ENCODE assay signal across 8 cellular contexts in the genomic region with DNA sequence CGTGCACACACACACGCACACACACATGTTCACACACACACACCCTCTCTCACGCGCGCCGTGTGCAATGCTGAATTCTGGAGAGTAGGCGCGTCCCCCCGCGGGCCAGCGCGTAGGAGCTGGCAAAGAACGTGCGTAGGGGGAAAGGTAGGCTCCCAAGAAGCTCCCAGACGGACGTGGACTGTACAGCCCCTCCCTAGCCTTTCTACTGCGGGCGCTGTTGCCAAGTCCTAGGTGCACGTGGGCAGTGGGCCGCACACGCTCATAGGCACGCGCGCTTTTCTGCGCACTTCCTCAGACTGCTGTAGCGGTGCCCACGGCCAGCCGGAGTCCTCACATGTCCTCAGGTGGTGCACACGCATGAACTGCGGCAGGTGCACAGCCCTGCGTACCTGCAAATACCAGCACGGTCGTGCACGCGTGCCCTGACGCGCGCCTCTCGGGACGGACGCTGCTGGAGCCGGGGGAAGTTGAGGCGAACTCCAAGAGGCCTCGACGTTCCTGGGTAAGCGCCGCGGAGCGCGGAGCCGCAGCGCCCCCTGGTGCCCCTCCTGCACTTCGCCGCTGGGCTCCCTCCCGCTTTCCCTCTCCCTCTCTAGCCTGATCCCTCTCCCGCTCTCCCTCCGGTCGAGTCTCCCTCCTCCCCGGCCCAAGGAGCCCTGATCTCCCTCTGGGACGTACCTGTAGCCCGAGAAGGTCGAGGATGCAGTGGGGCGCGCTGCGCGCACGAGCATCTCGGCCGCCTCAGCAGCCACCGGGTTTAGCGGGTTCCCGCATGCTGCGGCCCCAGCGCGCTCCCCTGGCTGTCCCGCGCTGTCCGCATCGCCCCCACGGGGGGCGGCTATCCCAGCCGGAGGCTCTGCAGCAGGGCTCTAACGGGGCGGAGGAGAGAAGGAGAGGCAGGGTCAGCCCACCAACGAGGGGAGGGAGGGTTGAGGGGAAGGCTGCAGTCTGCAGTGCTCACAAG. TPM values are rescaled to one million over a fixed set of nuclear protein-coding genes. Genes with fewer than 3 reads are reported as not detected.
DNase-seq lines count a peak whose midpoint lies in the region; ATAC-seq and TF ChIP-seq lines count a peak whose summit lies in the region.

No MANE protein-coding gene starts in this region.

- peak overlapping the region; percentile 83 for H2AK5ac ChIP-seq in neuronal stem cell (ENCODE audit: low read depth, low read length)

- no peak overlapping the region for H3K27ac Mint-ChIP-seq in CD14-positive monocyte
- no peak overlapping the region for H3K27ac Mint-ChIP-seq in activated naive CD4-positive, alpha-beta T cell treated with anti-CD3 and anti-CD28 coated beads, Interleukin-2, amount 10 ng/mL, durations not matched to agents 7 days and 5 days

- H2BK12ac ChIP-seq in neuronal stem cell (ENCODE audit: low read length) = peak overlapping the region; percentile 67

- peak overlapping the region; percentile 73 for H2BK120ac ChIP-seq in neuronal stem cell (ENCODE audit: low read depth, low read length)

- WGBS in neuronal stem cell (ENCODE audit: extremely low coverage in 2 of 2, insufficient read length in 2 of 2, insufficient replicate concordance in 1 of 2), 2 donors = no CpG with 5 or more reads among the region's 85 CpGs

- peaks cover 8% of the 10 kb centered on the region; the same call in 1 of the 2 replicates for H3K4me1 ChIP-seq in MM.1S (ENCODE audit: low read length)
- peaks cover 0 to 10% of the 10 kb centered on the region in 2 donors for H3K4me1 ChIP-seq in neuronal stem cell (ENCODE audit: control insufficient read depth in 2 of 2, insufficient read depth in 1 of 2, low read depth in 1 of 2, low read length in 2 of 2)

- H4K20me1 ChIP-seq in MM.1S (ENCODE audit: insufficient read depth, low read length) = no peaks in the 10 kb centered on the region

- H3K4me2 ChIP-seq in MM.1S (ENCODE audit: low read depth, low read length) = peak overlapping the region; percentile 94
- peak overlapping the region; percentile 97 for H3K4me2 ChIP-seq in neuronal stem cell (ENCODE audit: insufficient read depth, low read length, poor library complexity, severe bottlenecking)

- H3K18ac ChIP-seq in neuronal stem cell (ENCODE audit: low read length) = peak overlapping the region; percentile 92

- H3K9me2 ChIP-seq in MM.1S (replicated peaks; ENCODE audit: insufficient read depth, low read length) = no peaks in the 10 kb centered on the region

- H3K36me3 ChIP-seq in MM.1S (replicated peaks; ENCODE audit: insufficient read depth, low read length) (no peaks in the 10 kb centered on the region), neuronal stem cell (replicated peaks in 1 of 2; ENCODE audit: control insufficient read depth in 2 of 2, insufficient read depth in 2 of 2, low read length in 2 of 2) (no peaks in the 10 kb centered on the region)

- H2BK5ac ChIP-seq in neuronal stem cell (ENCODE audit: low read length) = no peak overlapping the region

- H3K9me3 ChIP-seq in MM.1S (replicated peaks; ENCODE audit: insufficient read depth, low read length) (no peaks in the 10 kb centered on the region), neuronal stem cell (replicated peaks in 1 of 2; ENCODE audit: control insufficient read depth in 2 of 2, insufficient read depth in 1 of 2, low read depth in 1 of 2, low read length in 2 of 2) (no peaks in the 10 kb centered on the region)

- peak overlapping the region; percentile 89 for H3K23ac ChIP-seq in neuronal stem cell (ENCODE audit: low read depth, low read length, poor library complexity)

- H3K36me3 Mint-ChIP-seq in CD14-positive monocyte = no peaks in the 10 kb centered on the region
- H3K36me3 Mint-ChIP-seq in activated naive CD4-positive, alpha-beta T cell treated with anti-CD3 and anti-CD28 coated beads, Interleukin-2, amount 10 ng/mL, durations not matched to agents 7 days and 5 days = no peaks in the 10 kb centered on the region

- intact Hi-C loops in CD14-positive monocyte (cut with micrococcal nuclease) = loop anchor here in 1 of 2 donors (10.0 kb wide), 1 partner anchor 1017 kb away; no protein-coding TSS in a partner anchor

- peak overlapping the region; percentile 90 for H3K14ac ChIP-seq in neuronal stem cell (ENCODE audit: low read length)

- no peak overlapping the region for H3K9ac ChIP-seq in MM.1S (ENCODE audit: low read length)
- peak overlapping the region; percentile 87 for H3K9ac ChIP-seq in neuronal stem cell (ENCODE audit: low read depth, low read length, poor library complexity)

- no peak overlapping the region for H4K91ac ChIP-seq in neuronal stem cell (ENCODE audit: low read depth, low read length, poor library complexity)

- peak overlapping the region; percentile 24 to 72 for H3K4me3 Mint-ChIP-seq in CD14-positive monocyte
- no peak overlapping the region for H3K4me3 Mint-ChIP-seq in activated naive CD4-positive, alpha-beta T cell treated with anti-CD3 and anti-CD28 coated beads, Interleukin-2, amount 10 ng/mL, durations not matched to agents 7 days and 5 days

- no peak overlapping the region for H4K8ac ChIP-seq in neuronal stem cell (ENCODE audit: low read depth, low read length)

- H3K79me1 ChIP-seq in neuronal stem cell (ENCODE audit: low read depth, low read length) = no peaks in the 10 kb centered on the region

- no peak for ATAC-seq in HG02840 (IDR thresholded peaks at IDR 0.05; ENCODE audit: low FRiP score, unreplicated experiment)

- peaks cover 7% of the 10 kb centered on the region for H3K4me1 Mint-ChIP-seq in CD14-positive monocyte
- H3K4me1 Mint-ChIP-seq in activated naive CD4-positive, alpha-beta T cell treated with anti-CD3 and anti-CD28 coated beads, Interleukin-2, amount 10 ng/mL, durations not matched to agents 7 days and 5 days = peaks cover 4% of the 10 kb centered on the region

- H3K4me3 ChIP-seq in MM.1S (ENCODE audit: low read length) (peak overlapping the region; percentile 58), neuronal stem cell (ENCODE audit: low read length in 2 of 2) (peak overlapping the region in 1 of 2 donors; percentile 83)

- H3K9me3 Mint-ChIP-seq in CD14-positive monocyte = peaks cover 0 to 15% (median 5%) of the 10 kb centered on the region in 7 donors
- H3K9me3 Mint-ChIP-seq in activated naive CD4-positive, alpha-beta T cell treated with anti-CD3 and anti-CD28 coated beads, Interleukin-2, amount 10 ng/mL, durations not matched to agents 7 days and 5 days = no peaks in the 10 kb centered on the region

- no peak overlapping the region for H3K27ac ChIP-seq in MM.1S (ENCODE audit: low read length)
- no peak overlapping the region for H3K27ac ChIP-seq in neuronal stem cell (replicated peaks; ENCODE audit: low read length)

- CTCF ChIA-PET in activated naive CD4-positive, alpha-beta T cell treated with anti-CD3 and anti-CD28 coated beads, Interleukin-2, amount 10 ng/mL, durations not matched to agents 7 days and 5 days (lab: Charles Lee) = interaction anchor here (0.9 to 2.5 kb wide), 3 partner anchors 924 to 1042 kb away, joined by 3 to 7 read pairs (median 6); no protein-coding TSS in a partner anchor

- H3K27me3 ChIP-seq in MM.1S (replicated peaks; ENCODE audit: insufficient read depth, low read length) = peaks cover 24% of the 10 kb centered on the region
- H3K27me3 ChIP-seq in neuronal stem cell (ENCODE audit: control insufficient read depth in 3 of 3, insufficient read depth in 3 of 3, low read depth in 1 of 3, low read length in 3 of 3) = peaks cover 6 to 49% (median 34%) of the 10 kb centered on the region in 3 experiments

- H3K27me3 Mint-ChIP-seq in CD14-positive monocyte (ENCODE audit: low read depth in 3 of 3) = peaks cover 53 to 71% (median 63%) of the 10 kb centered on the region in 3 donors
- peaks cover 58% of the 10 kb centered on the region for H3K27me3 Mint-ChIP-seq in activated naive CD4-positive, alpha-beta T cell treated with anti-CD3 and anti-CD28 coated beads, Interleukin-2, amount 10 ng/mL, durations not matched to agents 7 days and 5 days

- DNase-seq in CD14-positive monocyte (ENCODE audit: low spot score) = no peak
- DNase-seq in GM19240 (ENCODE audit: insufficient read length, low spot score) = peak; percentile 56
- peak; percentile 61 for DNase-seq in MM.1S
- peak; percentile 48 for DNase-seq in activated naive CD4-positive, alpha-beta T cell treated with anti-CD3 and anti-CD28 coated beads, Interleukin-2, amount 10 ng/mL, durations not matched to agents 7 days and 5 days
- peak; percentile 75 for DNase-seq in globus pallidus (ENCODE audit: low spot score)
- DNase-seq in neuronal stem cell (ENCODE audit: low spot score) = peak; percentile 80
- peak; percentile 74 for DNase-seq in ureter (ENCODE audit: low spot score)

- peak; percentile 83 for TF ChIP-seq CTCF in CD14-positive monocyte (IDR thresholded peaks at IDR 0.05)
- peak; percentile 81 for TF ChIP-seq CTCF in MM.1S (IDR thresholded peaks at IDR 0.05; ENCODE audit: low read length)

- H2AFZ ChIP-seq in MM.1S (ENCODE audit: low read length) (peak overlapping the region; percentile 73), neuronal stem cell (ENCODE audit: low read length) (peak overlapping the region; percentile 84)

- H3K4ac ChIP-seq in neuronal stem cell (ENCODE audit: low read length) = no peak overlapping the region

- H3F3A ChIP-seq in MM.1S (ENCODE audit: insufficient read depth, low read length) = no peaks in the 10 kb centered on the region

- H3K79me2 ChIP-seq in MM.1S (ENCODE audit: low read length) = no peaks in the 10 kb centered on the region

- peak overlapping the region; percentile 30 for H2BK15ac ChIP-seq in neuronal stem cell (ENCODE audit: low read length)

RNA-seq across cellular contexts. Expression of a gene that starts 0.7 kb away (rescaled TPM):
- polyA plus RNA-seq in CD14-positive monocyte = not detected
- polyA plus RNA-seq in neuronal stem cell (2013, experiment 1 of 2) = 0.20 TPM
- 0.21 TPM for polyA plus RNA-seq in neuronal stem cell (2013, experiment 2 of 2)
- total RNA-seq in ureter = 0.81 TPM
